In genomic region chr5:171139227-171139626, GRCh38 we compare ENCODE assay signal across 29 cellular contexts.
DNase-seq lines count a peak whose midpoint lies in the region; ATAC-seq and TF ChIP-seq lines count a peak whose summit lies in the region.
"Had no signal": no experiment of that assay in that cellular context is flagged by ENCODE, and none has a peak within 500 bp of the region (broad histone marks: within the 10 kb centered on the region; RNA-seq: fewer than 3 reads in every experiment).

No MANE protein-coding gene starts in this region.

- no peaks in the 10 kb centered on the region for H4K20me1 ChIP-seq in SK-N-SH (ENCODE audit: insufficient read depth)
- H4K20me1 ChIP-seq: BLaER1; BLaER1 treated with 17β-estradiol and CSF1 and Interleukin-3, amounts not matched to agents 10 nM and 100 nM had no signal

- ATAC-seq in SK-N-SH treated with all-trans-retinoic acid at 6 μM for 48 hours, result peak; percentile 51
- ATAC-seq: A549; CD8-positive, alpha-beta T cell had no signal

- no peaks in the 10 kb centered on the region for H3K9me2 ChIP-seq in SK-N-SH

- no peak overlapping the region for H2AFZ ChIP-seq in SK-N-SH (ENCODE audit: low read depth)

- H3K79me2 ChIP-seq in SK-N-SH (ENCODE audit: insufficient read depth), result no peaks in the 10 kb centered on the region

- H3K4me3 ChIP-seq in SK-N-SH (ENCODE audit: low read depth in 2 of 2, low read length in 1 of 2), result no peak overlapping the region
- H3K4me3 ChIP-seq: A549; BLaER1; BLaER1 treated with 17β-estradiol and CSF1 and Interleukin-3, amounts not matched to agents 10 nM and 100 nM had no signal

- CTCF ChIA-PET in SK-N-SH (lab: Yijun Ruan, JAX), result no interaction called here

- no peak overlapping the region for H3K4me2 ChIP-seq in SK-N-SH
- H3K4me2 ChIP-seq: A549; BLaER1; BLaER1 treated with 17β-estradiol and CSF1 and Interleukin-3, amounts not matched to agents 10 nM and 100 nM had no signal

- peak; percentile 2 for DNase-seq in NCI-H82 (lab: John Stamatoyannopoulos, UW)
- no peak for DNase-seq in NCI-H82 treated with DMSO at 0.1 percent for 48 hours (lab: John Stamatoyannopoulos, UW; ENCODE audit: unreplicated experiment)
- no peak for DNase-seq in SK-N-SH
- DNase-seq: 8988T; ACHN; AML-193; BE2C; C1 segment of cervical spinal cord; Caco-2; Calu3; CD4-positive, alpha-beta memory T cell; CD4-positive, alpha-beta T cell; CD4-positive, CD25-positive, alpha-beta regulatory T cell; CD8-positive, alpha-beta memory T cell; CD8-positive, alpha-beta T cell; COR-L47; DMS 273 treated with DMSO at 0.1 percent for 48 hours; DMS153; DMS53; DMS79; DMS79 treated with DMSO at 0.1 percent for 48 hours; DND-41; EL had no signal

- no peaks in the 10 kb centered on the region for H3K27me3 ChIP-seq in SK-N-SH (ENCODE audit: insufficient read depth)
- H3K27me3 ChIP-seq: BE2C; BLaER1; BLaER1 treated with 17β-estradiol and CSF1 and Interleukin-3, amounts not matched to agents 10 nM and 100 nM had no signal

- peaks cover 14% of the 10 kb centered on the region for H3F3A ChIP-seq in SK-N-SH (replicated peaks; ENCODE audit: insufficient read depth)

- no peaks in the 10 kb centered on the region for H3K9me3 ChIP-seq in SK-N-SH
- H3K9me3 ChIP-seq: A549; BE2C; BLaER1; BLaER1 treated with 17β-estradiol and CSF1 and Interleukin-3, amounts not matched to agents 10 nM and 100 nM; Caco-2 had no signal

- no peak for TF ChIP-seq CTCF in SK-N-SH (IDR thresholded peaks at IDR 0.05)

- H3K36me3 ChIP-seq in SK-N-SH (replicated peaks in 1 of 2; ENCODE audit: control insufficient read depth in 1 of 2, insufficient read depth in 2 of 2, low read length in 1 of 2), result no peaks in the 10 kb centered on the region
- H3K36me3 ChIP-seq: BLaER1; BLaER1 treated with 17β-estradiol and CSF1 and Interleukin-3, amounts not matched to agents 10 nM and 100 nM had no signal

- POLR2A ChIA-PET in SK-N-SH (lab: Yijun Ruan, JAX), result no interaction called here

- peaks cover 0 to 4% of the 10 kb centered on the region in 2 experiments; a peak in 1 of 4 replicates for H3K4me1 ChIP-seq in SK-N-SH (ENCODE audit: control insufficient read depth in 1 of 2, insufficient read depth in 2 of 2, low read depth in 1 of 2, low read length in 1 of 2)
- H3K4me1 ChIP-seq: BLaER1; BLaER1 treated with 17β-estradiol and CSF1 and Interleukin-3, amounts not matched to agents 10 nM and 100 nM; Caco-2 had no signal

- no peak for TF ChIP-seq EP300 in SK-N-SH (IDR thresholded peaks at IDR 0.05; ENCODE audit: borderline replicate concordance in 1 of 2, low read depth in 1 of 2, low read length in 1 of 2)

- TF ChIP-seq RAD21 in SK-N-SH (IDR thresholded peaks at IDR 0.05; ENCODE audit: low read length), result no peak

- no peak overlapping the region for H3K27ac ChIP-seq in SK-N-SH (ENCODE audit: low read depth in 2 of 2, low read length in 1 of 2)
- H3K27ac ChIP-seq: 22Rv1; A549; BLaER1; BLaER1 treated with 17β-estradiol and CSF1 and Interleukin-3, amounts not matched to agents 10 nM and 100 nM; C4-2B had no signal

- H3K9ac ChIP-seq in SK-N-SH, result no peak overlapping the region
- H3K9ac ChIP-seq: BLaER1; BLaER1 treated with 17β-estradiol and CSF1 and Interleukin-3, amounts not matched to agents 10 nM and 100 nM had no signal

TF ChIP-seq in SK-N-SH treated with all-trans-retinoic acid at 6 μM for 48 hours, 23 proteins besides CTCF, POLR2A, EP300 and RAD21 (continues in another document):
- TF ChIP-seq CREB5 (CRISPR knock-in tag; IDR thresholded peaks at IDR 0.05; ENCODE audit: low read depth) (no peak), PATZ1 (CRISPR knock-in tag; IDR thresholded peaks at IDR 0.05; ENCODE audit: borderline replicate concordance) (no peak), ESRRG (CRISPR knock-in tag; IDR thresholded peaks at IDR 0.05) (no peak), ZNF70 (CRISPR knock-in tag; IDR thresholded peaks at IDR 0.05) (no peak), POU6F1 (CRISPR knock-in tag; IDR thresholded peaks at IDR 0.05; ENCODE audit: borderline replicate concordance, low read depth) (no peak)

TF ChIP-seq in SK-N-SH, 30 proteins besides CTCF, POLR2A, EP300 and RAD21:
- TF ChIP-seq GABPA (IDR thresholded peaks at IDR 0.05; ENCODE audit: low read depth) (no peak), YY1 (IDR thresholded peaks at IDR 0.05; ENCODE audit: low read depth) (no peak), POLR2AphosphoS5 (IDR thresholded peaks at IDR 0.05; ENCODE audit: low read depth, low read length) (no peak), PBX3 (IDR thresholded peaks at IDR 0.05) (no peak), SIN3A (IDR thresholded peaks at IDR 0.05; ENCODE audit: borderline replicate concordance, low read depth, low read length) (no peak), GATA2 (CRISPR knock-in tag; IDR thresholded peaks at IDR 0.05) (no peak), FOSL2 (IDR thresholded peaks at IDR 0.05; ENCODE audit: borderline replicate concordance, low read depth) (no peak)
